Comparison of ENCODE assay signal across 8 cellular contexts in genomic region chr18:74147491-74147778, GRCh38. TPM values are rescaled to one million over a fixed set of nuclear protein-coding genes. Genes with fewer than 3 reads are reported as not detected.
DNase-seq lines count a peak whose midpoint lies in the region; ATAC-seq and TF ChIP-seq lines count a peak whose summit lies in the region.

No MANE protein-coding gene starts in this region.

- 0% methylated on average over 14 of the region's 28 CpGs; no CpG with 5 or more reads in 1 of the 2 experiments for WGBS in IMR-90 (ENCODE audit: extremely low coverage in 2 of 2, insufficient read length in 1 of 2), 2 experiments

- peak overlapping the region; percentile 86 for H4K91ac ChIP-seq in IMR-90 (ENCODE audit: insufficient read depth, low read depth, low read length)

- H3K9me3 Mint-ChIP-seq in central memory CD8-positive, alpha-beta T cell = no peaks in the 10 kb centered on the region

- H3K4me1 ChIP-seq in IMR-90 (ENCODE audit: control insufficient read depth, insufficient read depth, low read length) (peaks cover 8% of the 10 kb centered on the region), muscle layer of duodenum (ENCODE audit: control insufficient read depth in 1 of 2, insufficient read depth in 2 of 2, low read length in 2 of 2) (peaks cover 9 to 45% of the 10 kb centered on the region in 2 donors)

- peak overlapping the region; percentile 97 for H2BK20ac ChIP-seq in IMR-90 (ENCODE audit: low read depth, low read length)

- peak overlapping the region; percentile 99 for H2BK5ac ChIP-seq in IMR-90 (ENCODE audit: low read depth, low read length, poor library complexity, severe bottlenecking)

- peak overlapping the region; percentile 95 for H3K4me3 Mint-ChIP-seq in central memory CD8-positive, alpha-beta T cell

- BruUV-seq in IMR-90 (replicated peaks; lab: Mats Ljungman, UMichigan) = no TSS peak

- peak overlapping the region; percentile 95 for H2AFZ ChIP-seq in IMR-90 (replicated peaks; ENCODE audit: low read length, poor library complexity)

- dilution Hi-C loops in IMR-90 (cut with HindIII; ENCODE audit: low sequenced_read_pairs, unreplicated experiment) = no loop called here

- H2AK5ac ChIP-seq in IMR-90 (ENCODE audit: low read depth, low read length) = no peak overlapping the region

- H4K5ac ChIP-seq in IMR-90 (ENCODE audit: low read depth, low read length) = peak overlapping the region; percentile 96

- H3K27ac Mint-ChIP-seq in central memory CD8-positive, alpha-beta T cell (ENCODE audit: low read depth) = peak overlapping the region; percentile 98

- CTCF ChIA-PET in IMR-90 (lab: Yijun Ruan, JAX) = no interaction called here

- no peaks in the 10 kb centered on the region for H3K27me3 Mint-ChIP-seq in central memory CD8-positive, alpha-beta T cell

- H3K9me3 ChIP-seq in IMR-90 (ENCODE audit: control insufficient read depth, insufficient read depth, low read length) = no peaks in the 10 kb centered on the region
- H3K9me3 ChIP-seq in muscle layer of duodenum (ENCODE audit: control insufficient read depth in 1 of 2, low read length in 2 of 2) = no peaks in the 10 kb centered on the region

- H3K9me1 ChIP-seq in IMR-90 (ENCODE audit: insufficient read depth, low read length) = peaks cover 7% of the 10 kb centered on the region

- H3K4me3 ChIP-seq in IMR-90 (ENCODE audit: insufficient read depth, low read depth, low read length) (peak overlapping the region; percentile 56), muscle layer of duodenum (ENCODE audit: low read depth in 1 of 2, low read length in 2 of 2) (peak overlapping the region; percentile 87 to 95)

- H3K14ac ChIP-seq in IMR-90 (replicated peaks; ENCODE audit: low read depth, low read length) = peak overlapping the region; percentile 82; the same call in 1 of the 2 replicates

- H3K18ac ChIP-seq in IMR-90 (ENCODE audit: low read depth, low read length) = peak overlapping the region; percentile 94; the same call in 1 of the 2 replicates

- peak overlapping the region; percentile 89 for H3K27ac ChIP-seq in 22Rv1
- peak overlapping the region; percentile 99 for H3K27ac ChIP-seq in IMR-90 (ENCODE audit: insufficient read depth, low read length)
- H3K27ac ChIP-seq in muscle layer of duodenum (ENCODE audit: low read length) = no peak overlapping the region

- TF ChIP-seq POLR2A in IMR-90 (IDR thresholded peaks at IDR 0.05; ENCODE audit: low read depth, low read length) = no peak

- POLR2A ChIA-PET in IMR-90 (lab: Charles Lee; ENCODE audit: unreplicated experiment) = no interaction called here

- H3K79me1 ChIP-seq in IMR-90 (ENCODE audit: low read depth in 1 of 2, low read length in 2 of 2) = peaks cover 12 to 30% of the 10 kb centered on the region in 2 experiments; a peak in 3 of 4 replicates

- TF ChIP-seq RAD21 in IMR-90 (IDR thresholded peaks at IDR 0.05; ENCODE audit: low read length) = no peak

- H3K4ac ChIP-seq in IMR-90 (ENCODE audit: low read depth, low read length) = peak overlapping the region; percentile 95

- in situ Hi-C loops in IMR-90 (cut with MboI; ENCODE audit: low sequenced_read_pairs) = no loop called here

- H3K36me3 ChIP-seq in IMR-90 (ENCODE audit: control insufficient read depth, insufficient read depth, low read length) (no peaks in the 10 kb centered on the region; the same call in 1 of the 2 replicates), muscle layer of duodenum (ENCODE audit: control insufficient read depth in 1 of 2, insufficient read depth in 2 of 2, low read length in 2 of 2) (peaks cover 0 to 9% of the 10 kb centered on the region in 2 donors)

- no peak overlapping the region for H2BK15ac ChIP-seq in IMR-90 (ENCODE audit: low read depth, low read length)

- no peaks in the 10 kb centered on the region for H3K27me3 ChIP-seq in IMR-90 (ENCODE audit: control insufficient read depth, insufficient read depth, low read length)
- no peaks in the 10 kb centered on the region for H3K27me3 ChIP-seq in muscle layer of duodenum (ENCODE audit: low read depth, low read length)

- peak overlapping the region; percentile 27 to 93; a peak in 2 of 4 replicates for H4K8ac ChIP-seq in IMR-90 (ENCODE audit: low read depth in 2 of 2, low read length in 2 of 2)

- intact Hi-C loops in IMR-90 (cut with micrococcal nuclease) = loop anchor here (1.0 to 10.0 kb wide), 2 partner anchors 43 to 463 kb away; no protein-coding TSS in a partner anchor

- DNase-seq in IMR-90 = no peak
- no peak for DNase-seq in central memory CD8-positive, alpha-beta T cell (ENCODE audit: low spot score in 2 of 2)
- no peak for DNase-seq in HCEC 1CT
- no peak for DNase-seq in activated CD8-positive, alpha-beta memory T cell treated with anti-CD3 and anti-CD28 coated beads for 24 hours

- peak overlapping the region; percentile 38 for H3K9ac ChIP-seq in IMR-90 (ENCODE audit: low read depth, low read length)

- H4K20me1 ChIP-seq in IMR-90 (ENCODE audit: insufficient read depth, low read length) = no peaks in the 10 kb centered on the region

- ATAC-seq in IMR-90 (ENCODE audit: low read depth) (no peak), HG03571 (IDR thresholded peaks at IDR 0.05; ENCODE audit: unreplicated experiment) (no peak), GM18517 (IDR thresholded peaks at IDR 0.05; ENCODE audit: unreplicated experiment) (no peak)
- no peak for ATAC-seq in central memory CD8-positive, alpha-beta T cell (replicated peaks; ENCODE audit: extremely low read depth, poor library complexity, severe bottlenecking)

- H3K36me3 Mint-ChIP-seq in central memory CD8-positive, alpha-beta T cell (ENCODE audit: insufficient read depth) = peaks cover 19% of the 10 kb centered on the region

- TF ChIP-seq CTCF in 22Rv1 (IDR thresholded peaks at IDR 0.05) (no peak), IMR-90 (conservative IDR thresholded peaks at IDR 0.05; ENCODE audit: low read depth, low read length) (no peak)

- H3K23ac ChIP-seq in IMR-90 (ENCODE audit: low read depth, low read length) = peak overlapping the region; percentile 89; the same call in 1 of the 2 replicates

- peak overlapping the region; percentile 93 for H2BK120ac ChIP-seq in IMR-90 (ENCODE audit: low read depth, low read length)

- peak overlapping the region; percentile 50; the same call in 1 of the 2 replicates for H3K56ac ChIP-seq in IMR-90 (ENCODE audit: extremely low read depth, insufficient read depth, low read length)

- peak overlapping the region; percentile 94 for H3K4me2 ChIP-seq in IMR-90 (ENCODE audit: low read depth, low read length)

- peak overlapping the region; percentile 66 for H2AK9ac ChIP-seq in IMR-90 (replicated peaks; ENCODE audit: low read depth, low read length, poor library complexity)

- H3K4me1 Mint-ChIP-seq in central memory CD8-positive, alpha-beta T cell = peaks cover 31% of the 10 kb centered on the region

TF ChIP-seq in IMR-90, 13 proteins besides CTCF, POLR2A, EP300 and RAD21:
- TF ChIP-seq MAZ (IDR thresholded peaks at IDR 0.05; ENCODE audit: borderline replicate concordance, low read depth, low read length) (no peak), SMC3 (IDR thresholded peaks at IDR 0.05; ENCODE audit: low read depth, low read length) (no peak), MXI1 (IDR thresholded peaks at IDR 0.05; ENCODE audit: borderline replicate concordance, low read depth, low read length) (0 out of 2 replicates have a peak, but pooled peaks have one; percentile 79)

RNA-seq across cellular contexts. Expression of gene FBXO15, which starts 0.2 kb away (rescaled TPM):
- 0.90 and 1.1 TPM in 2 replicates for total RNA-seq in IMR-90 (2012; rRNA removed)
- polyA plus RNA-seq in IMR-90 (2012; rRNA removed) = 1.5 and 2.0 TPM in 2 replicates
- 0.51 and 0.62 TPM in 2 replicates for polyA plus RNA-seq in IMR-90 (2012; cell fraction: cytosol; rRNA removed)
- polyA plus RNA-seq in IMR-90 (2012; cell fraction: nucleus; rRNA removed; ENCODE audit: low replicate concordance) = 0.67 and 6.4 TPM in 2 replicates

RNA-seq across cellular contexts. Expression of gene TIMM21, which starts 0.9 kb away (rescaled TPM):
- 41.9 and 42.8 TPM in 2 replicates for total RNA-seq in IMR-90 (2012; rRNA removed)
- 41.5 and 52.7 TPM in 2 replicates for polyA plus RNA-seq in IMR-90 (2012; rRNA removed)
- 11.2 and 15.8 TPM in 2 replicates for polyA plus RNA-seq in IMR-90 (2012; cell fraction: cytosol; rRNA removed)
- polyA plus RNA-seq in IMR-90 (2012; cell fraction: nucleus; rRNA removed; ENCODE audit: low replicate concordance) = 7.0 and 45.7 TPM in 2 replicates
